Comparison of ENCODE assay signal across 8 cellular contexts in the genomic region with DNA sequence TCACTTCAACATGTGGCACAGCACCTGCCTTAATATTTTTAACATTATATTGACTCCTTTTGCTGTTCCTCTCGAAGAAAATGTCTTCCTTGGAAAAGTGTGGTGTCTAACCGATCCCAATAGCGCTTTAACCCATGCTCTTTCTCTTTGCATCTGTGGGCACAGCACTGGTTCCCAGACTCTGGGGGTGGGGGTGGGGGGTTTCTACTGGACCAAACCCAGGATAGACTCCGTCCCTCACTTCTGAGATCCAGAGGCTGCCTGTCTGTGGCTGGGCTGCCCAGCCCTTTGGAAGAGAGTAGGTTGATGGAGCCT. TPM values are rescaled to one million over a fixed set of nuclear protein-coding genes. Genes with fewer than 3 reads are reported as not detected.
DNase-seq lines count a peak whose midpoint lies in the region; ATAC-seq, FAIRE-seq and TF ChIP-seq lines count a peak whose summit lies in the region.

No MANE protein-coding gene starts in this region.

- H3K4me3 ChIP-seq in RWPE2 (ENCODE audit: severe bottlenecking) = peak overlapping the region; percentile 17
- H3K4me3 ChIP-seq in esophagus squamous epithelium = peak overlapping the region; percentile 47 to 70 (median 62)
- H3K4me3 ChIP-seq in rectal smooth muscle tissue (ENCODE audit: low read length) = peak overlapping the region; percentile 82

- DNase-seq in GM12891 (ENCODE audit: insufficient read length, low spot score) = no peak
- DNase-seq in RWPE2 (ENCODE audit: low spot score) = no peak
- no peak for DNase-seq in esophagus squamous epithelium (lab: John Stamatoyannopoulos, UW)
- DNase-seq in stimulated activated CD4-positive, alpha-beta T cell treated with anti-CD3 and anti-CD28 coated beads, Interleukin-1b, Interleukin-23, amount 100 ng/mL, for 48 hours = no peak
- DNase-seq in retina = no peak
- no peak for DNase-seq in foreskin keratinocyte

- H3K9ac ChIP-seq in rectal smooth muscle tissue (ENCODE audit: low read length) = peak overlapping the region; percentile 79

- TF ChIP-seq POLR2A in GM12891 (IDR thresholded peaks at IDR 0.05; ENCODE audit: low read depth, low read length) (no peak), esophagus squamous epithelium (IDR thresholded peaks at IDR 0.05) (no peak)

- H3K36me3 ChIP-seq in RWPE2 (ENCODE audit: low read depth) (no peaks in the 10 kb centered on the region), esophagus squamous epithelium (no peaks in the 10 kb centered on the region), rectal smooth muscle tissue (ENCODE audit: control insufficient read depth, insufficient read depth, low read length) (no peaks in the 10 kb centered on the region)

- H3K4me1 ChIP-seq in RWPE2 (ENCODE audit: insufficient read depth, poor library complexity, severe bottlenecking) (no peaks in the 10 kb centered on the region), esophagus squamous epithelium (peaks cover 6 to 38% (median 9%) of the 10 kb centered on the region in 3 donors), rectal smooth muscle tissue (ENCODE audit: control insufficient read depth, insufficient read depth, low read length) (peaks cover 11% of the 10 kb centered on the region), foreskin keratinocyte (no peaks in the 10 kb centered on the region)

- no peaks in the 10 kb centered on the region for H3K27me3 ChIP-seq in RWPE2 (ENCODE audit: insufficient read depth, poor library complexity, severe bottlenecking)
- H3K27me3 ChIP-seq in esophagus squamous epithelium = no peaks in the 10 kb centered on the region
- no peaks in the 10 kb centered on the region for H3K27me3 ChIP-seq in rectal smooth muscle tissue (ENCODE audit: control insufficient read depth, insufficient read depth, low read length)
- peaks cover 4% of the 10 kb centered on the region for H3K27me3 ChIP-seq in foreskin keratinocyte

- FAIRE-seq in GM12891 (lab: Jason Lieb, UNC) = peak; percentile 60

- no peak overlapping the region for H3K27ac ChIP-seq in RWPE2 (ENCODE audit: poor library complexity, severe bottlenecking)
- peak overlapping the region; percentile 84 to 94 (median 90) for H3K27ac ChIP-seq in esophagus squamous epithelium
- peak overlapping the region; percentile 94 for H3K27ac ChIP-seq in rectal smooth muscle tissue (ENCODE audit: low read depth, low read length)
- H3K27ac ChIP-seq in foreskin keratinocyte = no peak overlapping the region

- TF ChIP-seq CTCF in RWPE2 (IDR thresholded peaks at IDR 0.05; ENCODE audit: poor library complexity, severe bottlenecking) = no peak
- no peak for TF ChIP-seq CTCF in esophagus squamous epithelium (IDR thresholded peaks at IDR 0.05)
- no peak for TF ChIP-seq CTCF in foreskin keratinocyte (conservative IDR thresholded peaks at IDR 0.05)

- intact Hi-C loops in esophagus squamous epithelium (cut with DNase I) = no loop called here

- WGBS in esophagus squamous epithelium, 2 donors = 37 to 58% methylated on average over 3 of the region's 4 CpGs

- ATAC-seq in RWPE2 (ENCODE audit: low read depth) (no peak), foreskin keratinocyte (no peak), HG03378 (IDR thresholded peaks at IDR 0.05; ENCODE audit: unreplicated experiment) (no peak)

- H3K9me3 ChIP-seq in RWPE2 (ENCODE audit: severe bottlenecking) (no peaks in the 10 kb centered on the region), esophagus squamous epithelium (no peaks in the 10 kb centered on the region)

TF ChIP-seq in GM12891, 5 proteins besides CTCF, POLR2A, EP300 and RAD21:
- TF ChIP-seq SPI1 (IDR thresholded peaks at IDR 0.05; ENCODE audit: low read depth, low read length) (no peak), POU2F2 (IDR thresholded peaks at IDR 0.05; ENCODE audit: low read depth, low read length) (no peak), POLR2AphosphoS5 (IDR thresholded peaks at IDR 0.05; ENCODE audit: low read depth, low read length) (no peak), TAF1 (IDR thresholded peaks at IDR 0.05; ENCODE audit: low read depth, low read length) (no peak; the same call in 1 of the 2 replicates), PAX5 (IDR thresholded peaks at IDR 0.05; ENCODE audit: insufficient read depth, low read length, severe bottlenecking) (no peak)

RNA-seq across cellular contexts. Expression of a gene that starts 3.9 kb away (rescaled TPM):
- 17.1 TPM for polyA plus RNA-seq in GM12891 (2012; ENCODE audit: low read depth, missing spikeins)
- total RNA-seq in esophagus squamous epithelium (10 to 100 TPM; 16.5 to 38.9 (median 17.3) TPM), foreskin keratinocyte (8.9 and 10.3 TPM in 2 replicates)
- polyA plus RNA-seq in foreskin keratinocyte = 0.71 and 0.74 TPM in 2 replicates

RNA-seq across cellular contexts. Expression of a gene that starts 56.5 kb away (rescaled TPM):
- not detected for polyA plus RNA-seq in GM12891 (2012; ENCODE audit: low read depth, missing spikeins)
- not detected for total RNA-seq in esophagus squamous epithelium
- total RNA-seq in foreskin keratinocyte = not detected in 2 replicates
- not detected in 2 replicates for polyA plus RNA-seq in foreskin keratinocyte

Comparison
In these comparisons a context has a peak if more than half of its experiments do, and no peak if none do; other contexts are left out.
1. H3K27ac ChIP-seq: peak in esophagus squamous epithelium (4 of 4) and rectal smooth muscle tissue (single experiment); none in RWPE2 (single experiment) and foreskin keratinocyte (single experiment).
2. H3K4me3 ChIP-seq: peak in every context shown above with its lines; median percentile 82 in rectal smooth muscle tissue; 62 in esophagus squamous epithelium; 17 in RWPE2.